In the genomic region with DNA sequence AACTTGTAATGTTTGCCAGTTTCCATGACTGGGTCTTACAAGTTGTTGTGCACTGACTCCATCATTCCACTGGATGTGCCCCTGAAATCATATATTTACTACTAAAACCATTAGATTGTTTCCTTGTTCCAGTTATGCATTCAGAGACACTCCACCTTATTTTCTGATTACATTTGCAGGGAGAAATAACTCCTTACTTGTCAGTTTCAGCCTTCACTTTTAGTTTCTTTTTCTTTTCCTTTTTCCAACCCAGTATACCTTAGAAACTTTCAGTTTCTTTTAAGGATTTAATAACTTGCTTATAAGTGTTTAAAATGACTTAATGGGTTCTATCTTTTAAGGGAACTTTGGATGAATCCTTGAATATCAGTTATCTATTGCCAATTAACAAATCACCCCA, we compare ENCODE assay signal across 23 cellular contexts. TPM values are rescaled to one million over a fixed set of nuclear protein-coding genes. Genes with fewer than 3 reads are reported as not detected.
A peak's percentile ranks its signal among the peaks of the same experiment; 100 is the strongest.
DNase-seq lines count a peak whose midpoint lies in the region; ATAC-seq and FAIRE-seq lines count a peak whose summit lies in the region.
"Had no signal": no experiment of that assay in that cellular context is flagged by ENCODE, and none has a peak within 500 bp of the region (broad histone marks: within the 10 kb centered on the region; RNA-seq: fewer than 3 reads in every experiment).

No MANE protein-coding gene starts in this region.

- FAIRE-seq in GM18507 (lab: Jason Lieb, UNC), result peak; percentile 29
- FAIRE-seq: HTR-8/SVneo had no signal

- H3K9me3 Mint-ChIP-seq in activated CD8-positive, alpha-beta memory T cell treated with anti-CD3 and anti-CD28 coated beads, Interleukin-2, amount 10 ng/mL, durations not matched to agents 7 days and 5 days (ENCODE audit: low read depth), result no peaks in the 10 kb centered on the region
- no peaks in the 10 kb centered on the region for H3K9me3 Mint-ChIP-seq in activated T-helper 1 cell treated with anti-CD3 and anti-CD28 coated beads, Interleukin-12 subunit alpha, Interleukin-12 subunit beta, Interleukin-2, Interleukin-4 antibody, amounts not matched to agents 30 ng/mL and 10 ng/mL and 1 ng/mL, durations not matched to agents 14 hours and 24 hours and 36 hours
- H3K9me3 Mint-ChIP-seq: CD8-positive, alpha-beta T cell; H9; IgD-negative memory B cell had no signal

- intact Hi-C loops in activated T-helper 1 cell treated with anti-CD3 and anti-CD28 coated beads, Interleukin-12 subunit alpha, Interleukin-12 subunit beta, Interleukin-2, Interleukin-4 antibody, amounts not matched to agents 30 ng/mL and 10 ng/mL and 1 ng/mL, durations not matched to agents 14 hours and 24 hours and 36 hours (cut with micrococcal nuclease), result no loop called here

- peak; percentile 39 for ATAC-seq in activated CD8-positive, alpha-beta memory T cell treated with anti-CD3 and anti-CD28 coated beads, Interleukin-2, amount 10 ng/mL, durations not matched to agents 7 days and 5 days
- peak; percentile 60 for ATAC-seq in GM21447 (IDR thresholded peaks at IDR 0.05; ENCODE audit: unreplicated experiment)
- no peak for ATAC-seq in GM19395 (IDR thresholded peaks at IDR 0.05; ENCODE audit: unreplicated experiment)
- ATAC-seq: CD8-positive, alpha-beta T cell; Panc1 had no signal

- CTCF ChIA-PET in activated CD8-positive, alpha-beta memory T cell treated with anti-CD3 and anti-CD28 coated beads, Interleukin-2, amount 10 ng/mL, durations not matched to agents 7 days and 5 days (lab: Charles Lee), result interaction anchor here (1.9 to 8.5 kb wide), 2 partner anchors 63 to 595 kb away, joined by 8 to 167 read pairs; no protein-coding TSS in a partner anchor

- H3K4me1 Mint-ChIP-seq in activated CD8-positive, alpha-beta memory T cell treated with anti-CD3 and anti-CD28 coated beads, Interleukin-2, amount 10 ng/mL, durations not matched to agents 7 days and 5 days, result peaks cover 17% of the 10 kb centered on the region
- H3K4me1 Mint-ChIP-seq in activated T-helper 1 cell treated with anti-CD3 and anti-CD28 coated beads, Interleukin-12 subunit alpha, Interleukin-12 subunit beta, Interleukin-2, Interleukin-4 antibody, amounts not matched to agents 30 ng/mL and 10 ng/mL and 1 ng/mL, durations not matched to agents 14 hours and 24 hours and 36 hours (ENCODE audit: low read depth), result peaks cover 38% of the 10 kb centered on the region
- H3K4me1 Mint-ChIP-seq: H9 had no signal

- H3K27me3 Mint-ChIP-seq in activated CD8-positive, alpha-beta memory T cell treated with anti-CD3 and anti-CD28 coated beads, Interleukin-2, amount 10 ng/mL, durations not matched to agents 7 days and 5 days, result no peaks in the 10 kb centered on the region
- H3K27me3 Mint-ChIP-seq in activated T-helper 1 cell treated with anti-CD3 and anti-CD28 coated beads, Interleukin-12 subunit alpha, Interleukin-12 subunit beta, Interleukin-2, Interleukin-4 antibody, amounts not matched to agents 30 ng/mL and 10 ng/mL and 1 ng/mL, durations not matched to agents 14 hours and 24 hours and 36 hours (ENCODE audit: insufficient read depth), result no peaks in the 10 kb centered on the region
- H3K27me3 Mint-ChIP-seq: IgD-negative memory B cell had no signal

- no peak overlapping the region for H3K4me3 Mint-ChIP-seq in activated CD8-positive, alpha-beta memory T cell treated with anti-CD3 and anti-CD28 coated beads, Interleukin-2, amount 10 ng/mL, durations not matched to agents 7 days and 5 days
- peak overlapping the region; percentile 45 for H3K4me3 Mint-ChIP-seq in activated T-helper 1 cell treated with anti-CD3 and anti-CD28 coated beads, Interleukin-12 subunit alpha, Interleukin-12 subunit beta, Interleukin-2, Interleukin-4 antibody, amounts not matched to agents 30 ng/mL and 10 ng/mL and 1 ng/mL, durations not matched to agents 14 hours and 24 hours and 36 hours
- H3K4me3 Mint-ChIP-seq: CD8-positive, alpha-beta T cell; H9; IgD-negative memory B cell had no signal

- H3K27ac Mint-ChIP-seq in activated CD8-positive, alpha-beta memory T cell treated with anti-CD3 and anti-CD28 coated beads, Interleukin-2, amount 10 ng/mL, durations not matched to agents 7 days and 5 days, result peak overlapping the region; percentile 80
- peak overlapping the region; percentile 14 for H3K27ac Mint-ChIP-seq in activated T-helper 1 cell treated with anti-CD3 and anti-CD28 coated beads, Interleukin-12 subunit alpha, Interleukin-12 subunit beta, Interleukin-2, Interleukin-4 antibody, amounts not matched to agents 30 ng/mL and 10 ng/mL and 1 ng/mL, durations not matched to agents 14 hours and 24 hours and 36 hours
- H3K27ac Mint-ChIP-seq: CD8-positive, alpha-beta T cell; IgD-negative memory B cell had no signal

- peaks cover 18% of the 10 kb centered on the region for H3K36me3 Mint-ChIP-seq in activated CD8-positive, alpha-beta memory T cell treated with anti-CD3 and anti-CD28 coated beads, Interleukin-2, amount 10 ng/mL, durations not matched to agents 7 days and 5 days
- peaks cover 27% of the 10 kb centered on the region for H3K36me3 Mint-ChIP-seq in activated T-helper 1 cell treated with anti-CD3 and anti-CD28 coated beads, Interleukin-12 subunit alpha, Interleukin-12 subunit beta, Interleukin-2, Interleukin-4 antibody, amounts not matched to agents 30 ng/mL and 10 ng/mL and 1 ng/mL, durations not matched to agents 14 hours and 24 hours and 36 hours (ENCODE audit: low read depth)

- DNase-seq in activated CD8-positive, alpha-beta memory T cell treated with anti-CD3 and anti-CD28 coated beads, Interleukin-2, amount 10 ng/mL, durations not matched to agents 7 days and 5 days, result no peak
- no peak for DNase-seq in activated CD8-positive, alpha-beta memory T cell treated with anti-CD3 and anti-CD28 coated beads for 24 hours
- DNase-seq in GM18507 (ENCODE audit: extremely low spot score, insufficient read length, low read depth), result no peak
- no peak for DNase-seq in activated T-helper 1 cell treated with anti-CD3 and anti-CD28 coated beads, Interleukin-12 subunit alpha, Interleukin-12 subunit beta, Interleukin-2, Interleukin-4 antibody, amounts not matched to agents 30 ng/mL and 10 ng/mL and 1 ng/mL, durations not matched to agents 14 hours and 24 hours and 36 hours (ENCODE audit: low spot score)
- DNase-seq in ureter (ENCODE audit: low spot score), result no peak
- DNase-seq: CD8-positive, alpha-beta T cell; DMS53; EL; H9; Kasumi-1; MG63; NCI-H1092; NCI-H146; NCI-H2081; NCI-H2171 treated with DMSO at 0.1 percent for 48 hours; NCI-H446; NCI-H526 treated with DMSO at 0.1 percent for 48 hours; SJCRH30 had no signal

RNA-seq across cellular contexts. Expression of a gene that starts 39.8 kb away (rescaled TPM):
- 10 to 100 TPM; 47.9 to 63.3 TPM for total RNA-seq in activated CD8-positive, alpha-beta memory T cell treated with anti-CD3 and anti-CD28 coated beads, Interleukin-2, amount 10 ng/mL, durations not matched to agents 7 days and 5 days
- total RNA-seq in activated T-helper 1 cell treated with anti-CD3 and anti-CD28 coated beads, Interleukin-12 subunit alpha, Interleukin-12 subunit beta, Interleukin-2, Interleukin-4 antibody, amounts not matched to agents 30 ng/mL and 10 ng/mL and 1 ng/mL, durations not matched to agents 14 hours and 24 hours and 36 hours, result 83.2 and 87.0 TPM in 2 replicates
- total RNA-seq in ureter, result 87.6 TPM
